Comparison of ENCODE assay signal across 8 cellular contexts in the genomic region with DNA sequence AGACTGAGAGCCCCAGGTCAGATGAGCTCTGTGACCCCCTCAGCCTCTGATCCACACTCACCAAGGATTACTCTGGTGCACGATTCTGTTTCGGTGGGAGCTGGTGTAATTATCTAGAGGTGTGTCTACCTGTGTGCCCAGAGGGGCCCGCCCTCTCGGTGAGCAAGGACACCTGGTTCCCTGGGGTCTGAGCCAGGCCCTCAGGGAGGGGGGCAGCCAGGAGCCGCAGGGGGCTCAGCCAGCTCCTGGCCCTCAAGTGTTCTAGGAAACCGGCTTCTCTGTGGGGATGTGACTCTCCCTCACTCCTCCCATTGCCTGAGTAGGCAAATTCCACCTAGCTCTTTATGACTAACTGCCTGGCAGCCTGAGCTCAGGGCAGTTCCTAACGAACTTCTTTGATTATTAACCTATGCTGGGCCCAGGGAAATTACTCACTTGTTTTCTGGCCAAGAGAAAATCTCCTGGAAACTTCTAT. TPM values are rescaled to one million over a fixed set of nuclear protein-coding genes. Genes with fewer than 3 reads are reported as not detected.
DNase-seq lines count a peak whose midpoint lies in the region; ATAC-seq, FAIRE-seq and TF ChIP-seq lines count a peak whose summit lies in the region.

No MANE protein-coding gene starts in this region.

- H3K4me1 ChIP-seq in right atrium auricular region = peaks cover 0 to 11% of the 10 kb centered on the region in 2 donors
- H3K4me1 ChIP-seq in astrocyte (ENCODE audit: insufficient read depth, low read length) = peaks cover 12% of the 10 kb centered on the region
- H3K4me1 ChIP-seq in upper lobe of right lung = peaks cover 16% of the 10 kb centered on the region

- no peak overlapping the region for H2AFZ ChIP-seq in astrocyte (ENCODE audit: low read depth, low read length)

- H3K36me3 ChIP-seq in right atrium auricular region (no peaks in the 10 kb centered on the region), astrocyte (ENCODE audit: insufficient read depth, low read length) (no peaks in the 10 kb centered on the region), upper lobe of right lung (no peaks in the 10 kb centered on the region)

- peaks cover 78% of the 10 kb centered on the region for H4K20me1 ChIP-seq in astrocyte (ENCODE audit: insufficient read depth, low read length)

- H3K4me1 Mint-ChIP-seq in astrocyte (ENCODE audit: low read depth, unreplicated experiment) = peaks cover 17% of the 10 kb centered on the region

- FAIRE-seq in astrocyte (lab: Jason Lieb, UNC) (no peak), islet of Langerhans (lab: Jason Lieb, UNC) (peak; percentile 75)

- intact Hi-C loops in left cardiac atrium (cut with DNase I) = no loop called here
- intact Hi-C loops in upper lobe of right lung (cut with DNase I) = no loop called here

- no peaks in the 10 kb centered on the region for H3K9me3 Mint-ChIP-seq in astrocyte (ENCODE audit: unreplicated experiment)

- no peak overlapping the region for H3K9ac ChIP-seq in astrocyte (ENCODE audit: low read length)

- peak overlapping the region; percentile 45 for H3K27ac Mint-ChIP-seq in astrocyte (ENCODE audit: unreplicated experiment)

- H3K27me3 ChIP-seq in right atrium auricular region = no peaks in the 10 kb centered on the region
- H3K27me3 ChIP-seq in astrocyte (ENCODE audit: insufficient read depth, low read length) = no peaks in the 10 kb centered on the region
- H3K27me3 ChIP-seq in upper lobe of right lung = no peaks in the 10 kb centered on the region

- H3K9me3 ChIP-seq in right atrium auricular region (no peaks in the 10 kb centered on the region), astrocyte (ENCODE audit: insufficient read depth, low read depth, low read length) (no peaks in the 10 kb centered on the region), upper lobe of right lung (no peaks in the 10 kb centered on the region)

- TF ChIP-seq CTCF in right atrium auricular region (IDR thresholded peaks at IDR 0.05) = no peak
- no peak for TF ChIP-seq CTCF in astrocyte (IDR thresholded peaks at IDR 0.05; ENCODE audit: insufficient read depth, low read depth, low read length)
- TF ChIP-seq CTCF in upper lobe of right lung (IDR thresholded peaks at IDR 0.05) = no peak

- H3K79me2 ChIP-seq in astrocyte (ENCODE audit: insufficient read depth, low read length) = peaks cover 57% of the 10 kb centered on the region

- no peak overlapping the region for H3K4me3 ChIP-seq in right atrium auricular region
- no peak overlapping the region for H3K4me3 ChIP-seq in astrocyte (ENCODE audit: insufficient read depth, low read depth, low read length)
- no peak overlapping the region for H3K4me3 ChIP-seq in upper lobe of right lung

- no peak overlapping the region for H3K27ac ChIP-seq in right atrium auricular region
- H3K27ac ChIP-seq in astrocyte (ENCODE audit: low read depth, low read length) = no peak overlapping the region
- no peak overlapping the region for H3K27ac ChIP-seq in upper lobe of right lung

- ATAC-seq in left cardiac atrium = peak; percentile 65 to 94
- ATAC-seq in upper lobe of right lung = peak; percentile 87
- no peak for ATAC-seq in GM19397 (IDR thresholded peaks at IDR 0.05; ENCODE audit: unreplicated experiment)

- H3K4me3 Mint-ChIP-seq in astrocyte (ENCODE audit: unreplicated experiment) = no peak overlapping the region

- peak; percentile 22 for DNase-seq in left cardiac atrium
- no peak for DNase-seq in right atrium auricular region (ENCODE audit: low spot score)
- DNase-seq in astrocyte (ENCODE audit: low read depth) = peak; percentile 88
- DNase-seq in upper lobe of right lung = peak; percentile 84
- no peak for DNase-seq in hippocampal formation (lab: John Stamatoyannopoulos, UW)
- DNase-seq in cerebellar nuclear complex (lab: John Stamatoyannopoulos, UW) = no peak

- peaks cover 10% of the 10 kb centered on the region for H3K36me3 Mint-ChIP-seq in astrocyte (ENCODE audit: low read depth, unreplicated experiment)

- peak overlapping the region; percentile 74 for H3K4me2 ChIP-seq in astrocyte (ENCODE audit: low read length)

- no peaks in the 10 kb centered on the region for H3K27me3 Mint-ChIP-seq in astrocyte (ENCODE audit: low read depth, unreplicated experiment)

RNA-seq across cellular contexts. Expression of a gene that starts 17.4 kb away (rescaled TPM):
- total RNA-seq in left cardiac atrium = 10 to 100 TPM; 22.5 to 23.9 TPM
- 10 to 100 TPM; 11.6 to 17.2 TPM for total RNA-seq in right atrium auricular region
- total RNA-seq in astrocyte = 37.3 and 39.4 TPM in 2 replicates
- 33.4 TPM for total RNA-seq in upper lobe of right lung

Comparison
In these comparisons a context has a peak if more than half of its experiments do, and no peak if none do; other contexts are left out.
1. DNase-seq: peak in left cardiac atrium (single experiment), astrocyte (single experiment) and upper lobe of right lung (single experiment); none in right atrium auricular region (single experiment), hippocampal formation (0 of 2) and cerebellar nuclear complex (0 of 2).